1 cellular context compared by ENCODE assay signal in genomic region chr12:110869035-110869434, GRCh38.
TF ChIP-seq lines count a peak whose summit lies in the region.

No MANE protein-coding gene starts in this region.

TF ChIP-seq in HepG2, 621 proteins besides CTCF, POLR2A, EP300 and RAD21:
- TF ChIP-seq, protein P1, sequence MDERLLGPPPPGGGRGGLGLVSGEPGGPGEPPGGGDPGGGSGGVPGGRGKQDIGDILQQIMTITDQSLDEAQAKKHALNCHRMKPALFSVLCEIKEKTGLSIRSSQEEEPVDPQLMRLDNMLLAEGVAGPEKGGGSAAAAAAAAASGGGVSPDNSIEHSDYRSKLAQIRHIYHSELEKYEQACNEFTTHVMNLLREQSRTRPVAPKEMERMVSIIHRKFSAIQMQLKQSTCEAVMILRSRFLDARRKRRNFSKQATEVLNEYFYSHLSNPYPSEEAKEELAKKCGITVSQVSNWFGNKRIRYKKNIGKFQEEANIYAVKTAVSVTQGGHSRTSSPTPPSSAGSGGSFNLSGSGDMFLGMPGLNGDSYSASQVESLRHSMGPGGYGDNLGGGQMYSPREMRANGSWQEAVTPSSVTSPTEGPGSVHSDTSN (CRISPR knock-in tag; IDR thresholded peaks at IDR 0.05) = no peak
- TF ChIP-seq ZNF253 (CRISPR knock-in tag; IDR thresholded peaks at IDR 0.05; ENCODE audit: borderline replicate concordance) (no peak), KDM1A (CRISPR knock-in tag; IDR thresholded peaks at IDR 0.05) (no peak), PAX8 (CRISPR knock-in tag; IDR thresholded peaks at IDR 0.05; ENCODE audit: borderline replicate concordance) (no peak), ZNF576 (CRISPR knock-in tag; IDR thresholded peaks at IDR 0.05) (no peak), ZMAT3 (CRISPR knock-in tag; conservative IDR thresholded peaks at IDR 0.05) (no peak), ZNF101 (CRISPR knock-in tag; IDR thresholded peaks at IDR 0.05; ENCODE audit: borderline replicate concordance, low read depth) (no peak), ZNF30 (CRISPR knock-in tag; IDR thresholded peaks at IDR 0.05) (no peak)
